ENCODE assay signal across 12 cellular contexts in genomic region chr11:65786008-65786785, GRCh38. TPM values are rescaled to one million over a fixed set of nuclear protein-coding genes. Genes with fewer than 3 reads are reported as not detected.
DNase-seq lines count a peak whose midpoint lies in the region; ATAC-seq, FAIRE-seq and TF ChIP-seq lines count a peak whose summit lies in the region.
"Had no signal": no experiment of that assay in that cellular context is flagged by ENCODE, and none has a peak within 500 bp of the region (broad histone marks: within the 10 kb centered on the region; RNA-seq: fewer than 3 reads in every experiment).

No MANE protein-coding gene starts in this region.

- H3K36me3 Mint-ChIP-seq in Calu3 (ENCODE audit: insufficient read depth, unreplicated experiment): peaks cover 40% of the 10 kb centered on the region

- TSS peak; percentile 33 for BruUV-seq in Calu3 (replicated peaks; lab: Mats Ljungman, UMichigan)

- H3K4me3 Mint-ChIP-seq in Calu3 (ENCODE audit: low read depth, unreplicated experiment): peak overlapping the region; percentile 86

- H3K27me3 ChIP-seq in pancreas: no peaks in the 10 kb centered on the region

- no peaks in the 10 kb centered on the region for H3K9me3 ChIP-seq in pancreas

- peak overlapping the region; percentile 29 for H3K4me3 ChIP-seq in LNCaP clone FGC (ENCODE audit: low read depth, low read length)
- H3K4me3 ChIP-seq in epithelial cell of esophagus (ENCODE audit: low read length): no peak overlapping the region
- H3K4me3 ChIP-seq in pancreas: peak overlapping the region; percentile 10 to 55 (median 29)

- H3K9me3 Mint-ChIP-seq in Calu3 (ENCODE audit: low read depth, unreplicated experiment): no peaks in the 10 kb centered on the region

- FAIRE-seq in pancreas (lab: Jason Lieb, UNC): no peak
- FAIRE-seq: TTC549 had no signal

- peaks cover 38% of the 10 kb centered on the region for H3K4me1 Mint-ChIP-seq in Calu3 (ENCODE audit: low read depth, unreplicated experiment)

- ATAC-seq in pancreas (peak; percentile 5 to 47 (median 24)), HG03520 (IDR thresholded peaks at IDR 0.05; ENCODE audit: unreplicated experiment) (no peak), HG02763 (IDR thresholded peaks at IDR 0.05; ENCODE audit: unreplicated experiment) (no peak), HG03469 (IDR thresholded peaks at IDR 0.05; ENCODE audit: unreplicated experiment) (no peak), HG03135 (IDR thresholded peaks at IDR 0.05; ENCODE audit: unreplicated experiment) (no peak)

- intact Hi-C loops in Calu3 (cut with micrococcal nuclease; ENCODE audit: unreplicated experiment) (no loop called here), pancreas (cut with DNase I) (no loop called here)

- CTCF ChIA-PET in Calu3 (lab: Charles Lee): interaction anchor here (1.0 kb wide), 1 partner anchor 333 kb away, joined by 3 read pairs; no protein-coding TSS in a partner anchor

- DNase-seq in Calu3: no peak
- no peak for DNase-seq in LNCaP clone FGC (ENCODE audit: low read depth)
- peak; percentile 67 for DNase-seq in epithelial cell of esophagus (ENCODE audit: low read depth)
- DNase-seq in pancreas: peak in 3 of 6 donors; percentile 17 to 84 (median 73)
- DNase-seq: NCI-H2227 treated with DMSO at 0.1 percent for 48 hours had no signal

- TF ChIP-seq CTCF in Calu3 (IDR thresholded peaks at IDR 0.05; ENCODE audit: unreplicated experiment) (no peak), LNCaP clone FGC (IDR thresholded peaks at IDR 0.05; ENCODE audit: control insufficient read depth, extremely low read depth, insufficient read depth) (no peak), epithelial cell of esophagus (IDR thresholded peaks at IDR 0.05; ENCODE audit: insufficient read depth, low read depth, low read length, missing control alignments) (no peak), pancreas (IDR thresholded peaks at IDR 0.05) (no peak)

- peak overlapping the region; percentile 82 for H3K27ac Mint-ChIP-seq in Calu3 (ENCODE audit: unreplicated experiment)

- 24 to 25% methylated on average over 70 to 74 of the region's 74 CpGs for WGBS in pancreas, 2 donors

- peaks cover 0 to 13% (median 2%) of the 10 kb centered on the region in 3 donors for H3K4me1 ChIP-seq in pancreas

- no peaks in the 10 kb centered on the region for H3K36me3 ChIP-seq in pancreas

- no peaks in the 10 kb centered on the region for H3K27me3 Mint-ChIP-seq in Calu3 (ENCODE audit: unreplicated experiment)

- H3K27ac ChIP-seq in pancreas: peak overlapping the region; percentile 22 to 44 (median 38)

RNA-seq across cellular contexts. Expression of gene OVOL1, which starts 0.7 kb away (rescaled TPM):
- total RNA-seq in Calu3 (2022) (12.7 and 15.2 TPM in 2 replicates), pancreas (1 to 10 TPM; 1.1 to 5.6 (median 1.8) TPM)
- 1 to 10 TPM; 1.9 TPM for polyA plus RNA-seq in pancreas
- total RNA-seq: dermis microvascular lymphatic vessel endothelial cell, myocyte had no signal

RNA-seq across cellular contexts. Expression of gene AP5B1, which starts 5.4 kb away (rescaled TPM):
- total RNA-seq in Calu3 (2022): 18.5 and 21.9 TPM in 2 replicates
- total RNA-seq in pancreas: 10 to 100 TPM; 10.2 to 12.7 (median 11.5) TPM
- 10 to 100 TPM in 1 of 2 donors, 1 to 10 TPM in 1; 4.2 to 10.4 TPM for polyA plus RNA-seq in pancreas

RNA-seq across cellular contexts. Expression of gene SNX32, which starts 47.6 kb away (rescaled TPM):
- not detected in 2 replicates for total RNA-seq in Calu3 (2022)
- total RNA-seq in pancreas: under 1 TPM in 4 of 6 donors, not detected in 2; 0.12 to 0.75 (median 0.43) TPM
- under 1 TPM; 0.23 to 0.30 TPM for polyA plus RNA-seq in pancreas

Comparison
In these comparisons a context has a peak if more than half of its experiments do, and no peak if none do; other contexts are left out.
1. ATAC-seq: peak in pancreas (4 of 4); none in HG03520 (single experiment), HG02763 (single experiment), HG03469 (single experiment) and HG03135 (single experiment).